ENCODE assay signal across 15 cellular contexts in genomic region chr1:80657707-80658106, GRCh38.
"Had no signal": no experiment of that assay in that cellular context is flagged by ENCODE, and none has a peak within 500 bp of the region (broad histone marks: within the 10 kb centered on the region; RNA-seq: fewer than 3 reads in every experiment).

No MANE protein-coding gene starts in this region.

- H3K4me3 ChIP-seq: dorsolateral prefrontal cortex, lower lobe of right lung, prostate gland, sigmoid colon had no signal

- H3K27ac Mint-ChIP-seq: activated CD8-positive, alpha-beta T cell treated with anti-CD3 and anti-CD28 coated beads, Interleukin-2, amount 10 ng/mL, durations not matched to agents 7 days and 5 days; naive thymus-derived CD8-positive, alpha-beta T cell; type B pancreatic cell had no signal

- H3K9me3 ChIP-seq: lower lobe of right lung, prostate gland, sigmoid colon had no signal

- H3K4me1 ChIP-seq: lower lobe of right lung, prostate gland had no signal

- H3K36me3 Mint-ChIP-seq: naive thymus-derived CD8-positive, alpha-beta T cell; type B pancreatic cell had no signal

- H3K4me1 Mint-ChIP-seq: naive thymus-derived CD8-positive, alpha-beta T cell had no signal

- H3K4me3 Mint-ChIP-seq: activated CD8-positive, alpha-beta T cell treated with anti-CD3 and anti-CD28 coated beads, Interleukin-2, amount 10 ng/mL, durations not matched to agents 7 days and 5 days; naive thymus-derived CD8-positive, alpha-beta T cell; type B pancreatic cell had no signal

- H3K27ac ChIP-seq: dorsolateral prefrontal cortex, lower lobe of right lung, prostate gland, sigmoid colon had no signal

- DNase-seq: activated CD4-positive, alpha-beta T cell treated with anti-CD3 and anti-CD28 coated beads for 4 hours; activated CD8-positive, alpha-beta T cell treated with anti-CD3 and anti-CD28 coated beads, Interleukin-2, amount 10 ng/mL, durations not matched to agents 7 days and 5 days; activated naive CD4-positive, alpha-beta T cell treated with Interleukin-2 at 50 U/mL for 16 hours; dorsolateral prefrontal cortex; foreskin melanocyte; head of caudate nucleus; kidney glomerular epithelial cell; lower lobe of right lung; naive thymus-derived CD8-positive, alpha-beta T cell; sigmoid colon; stimulated activated CD4-positive, alpha-beta T cell treated with anti-CD3 and anti-CD28 coated beads, Interleukin-2, amount 100 ng/mL, for 48 hours; stimulated activated naive CD4-positive, alpha-beta T cell treated with Interleukin-2 at 50 U/mL for 16 hours; T-helper 9 cell had no signal

- H3K27me3 ChIP-seq: dorsolateral prefrontal cortex, sigmoid colon had no signal

- H3K36me3 ChIP-seq: lower lobe of right lung, prostate gland, sigmoid colon had no signal

- H3K27me3 Mint-ChIP-seq: naive thymus-derived CD8-positive, alpha-beta T cell; type B pancreatic cell had no signal
